ENCODE assay signal across 14 cellular contexts in the genomic region with DNA sequence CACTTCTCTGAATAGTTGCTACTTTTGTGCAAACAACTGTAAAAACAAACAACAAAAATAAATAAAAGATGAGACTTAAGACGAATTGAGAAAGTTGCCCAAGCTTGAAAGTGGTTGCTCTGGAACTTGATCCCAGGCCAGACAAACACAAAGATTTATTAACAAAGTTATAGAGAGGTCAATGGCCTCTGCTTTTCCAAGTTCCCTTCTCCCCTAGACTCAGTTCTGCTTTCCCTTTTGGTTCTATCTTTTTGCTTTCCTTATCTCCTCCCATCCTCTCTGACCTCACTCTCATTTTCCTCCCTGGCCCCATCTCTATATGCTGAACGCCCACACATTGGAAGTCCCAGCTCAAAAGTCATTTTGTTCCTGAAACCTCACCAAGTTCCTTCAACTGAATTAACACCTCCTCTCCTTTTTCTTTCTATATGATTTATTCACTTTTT.
DNase-seq lines count a peak whose midpoint lies in the region; ATAC-seq and TF ChIP-seq lines count a peak whose summit lies in the region.
"Had no signal": no experiment of that assay in that cellular context is flagged by ENCODE, and none has a peak within 500 bp of the region (broad histone marks: within the 10 kb centered on the region; RNA-seq: fewer than 3 reads in every experiment).

No MANE protein-coding gene starts in this region.

- CTCF ChIA-PET in WTC11 (lab: Charles Lee) = no interaction called here

- H3K27ac Mint-ChIP-seq in chondrocyte (ENCODE audit: unreplicated experiment) = peak overlapping the region; percentile 94
- H3K27ac Mint-ChIP-seq in nephron = peak overlapping the region; percentile 10 to 32 (median 31)
- no peak overlapping the region for H3K27ac Mint-ChIP-seq in WTC11
- H3K27ac Mint-ChIP-seq in activated T-helper 2 cell treated with anti-CD3 and anti-CD28 coated beads, Interferon-gamma antibody, Interleukin-2, Interleukin-4, amounts not matched to agents 10 μg/mL and 5 μg/mL and 100 μg/mL, durations not matched to agents 14 hours and 24 hours and 36 hours = no peak overlapping the region
- H3K27ac Mint-ChIP-seq: activated CD4-positive, alpha-beta memory T cell treated with anti-CD3 and anti-CD28 coated beads, Interleukin-2, amount 10 ng/mL, durations not matched to agents 7 days and 5 days; B cell had no signal

- ATAC-seq in WTC11 = no peak
- ATAC-seq in GM18505 (IDR thresholded peaks at IDR 0.05; ENCODE audit: unreplicated experiment) = no peak

- POLR2A ChIA-PET in WTC11 (lab: Charles Lee) = no interaction called here

- no peak overlapping the region for H3K4me3 Mint-ChIP-seq in chondrocyte (ENCODE audit: unreplicated experiment)
- no peak overlapping the region for H3K4me3 Mint-ChIP-seq in nephron
- no peak overlapping the region for H3K4me3 Mint-ChIP-seq in WTC11
- H3K4me3 Mint-ChIP-seq in activated T-helper 2 cell treated with anti-CD3 and anti-CD28 coated beads, Interferon-gamma antibody, Interleukin-2, Interleukin-4, amounts not matched to agents 10 μg/mL and 5 μg/mL and 100 μg/mL, durations not matched to agents 14 hours and 24 hours and 36 hours (ENCODE audit: low read depth) = no peak overlapping the region
- H3K4me3 Mint-ChIP-seq: activated CD4-positive, alpha-beta memory T cell treated with anti-CD3 and anti-CD28 coated beads, Interleukin-2, amount 10 ng/mL, durations not matched to agents 7 days and 5 days; B cell had no signal

- H3K4me1 Mint-ChIP-seq in chondrocyte (ENCODE audit: low read depth) = peaks cover 46% of the 10 kb centered on the region
- peaks cover 23% of the 10 kb centered on the region for H3K4me1 Mint-ChIP-seq in nephron
- no peaks in the 10 kb centered on the region for H3K4me1 Mint-ChIP-seq in WTC11
- no peaks in the 10 kb centered on the region for H3K4me1 Mint-ChIP-seq in activated T-helper 2 cell treated with anti-CD3 and anti-CD28 coated beads, Interferon-gamma antibody, Interleukin-2, Interleukin-4, amounts not matched to agents 10 μg/mL and 5 μg/mL and 100 μg/mL, durations not matched to agents 14 hours and 24 hours and 36 hours (ENCODE audit: low read depth)
- H3K4me1 Mint-ChIP-seq: activated CD4-positive, alpha-beta memory T cell treated with anti-CD3 and anti-CD28 coated beads, Interleukin-2, amount 10 ng/mL, durations not matched to agents 7 days and 5 days; B cell had no signal

- no peak for TF ChIP-seq POLR2A in GM18505 (IDR thresholded peaks at IDR 0.05; ENCODE audit: borderline replicate concordance, extremely low read depth, insufficient read depth, insufficient read length)

- no peaks in the 10 kb centered on the region for H3K27me3 Mint-ChIP-seq in chondrocyte (ENCODE audit: low read depth)
- H3K27me3 Mint-ChIP-seq in nephron (ENCODE audit: low read depth) = peaks cover 7% of the 10 kb centered on the region
- H3K27me3 Mint-ChIP-seq in WTC11 (ENCODE audit: low read depth) = no peaks in the 10 kb centered on the region
- H3K27me3 Mint-ChIP-seq in activated T-helper 2 cell treated with anti-CD3 and anti-CD28 coated beads, Interferon-gamma antibody, Interleukin-2, Interleukin-4, amounts not matched to agents 10 μg/mL and 5 μg/mL and 100 μg/mL, durations not matched to agents 14 hours and 24 hours and 36 hours (ENCODE audit: low read depth) = no peaks in the 10 kb centered on the region
- H3K27me3 Mint-ChIP-seq: activated CD4-positive, alpha-beta memory T cell treated with anti-CD3 and anti-CD28 coated beads, Interleukin-2, amount 10 ng/mL, durations not matched to agents 7 days and 5 days; B cell had no signal

- intact Hi-C loops in activated T-helper 2 cell treated with anti-CD3 and anti-CD28 coated beads, Interferon-gamma antibody, Interleukin-2, Interleukin-4, amounts not matched to agents 10 μg/mL and 5 μg/mL and 100 μg/mL, durations not matched to agents 14 hours and 24 hours and 36 hours (cut with micrococcal nuclease) = no loop called here

- H3K36me3 Mint-ChIP-seq in chondrocyte (ENCODE audit: low read depth) (no peaks in the 10 kb centered on the region), nephron (ENCODE audit: low read depth) (peaks cover 10% of the 10 kb centered on the region), WTC11 (peaks cover 2% of the 10 kb centered on the region)
- H3K36me3 Mint-ChIP-seq in activated T-helper 2 cell treated with anti-CD3 and anti-CD28 coated beads, Interferon-gamma antibody, Interleukin-2, Interleukin-4, amounts not matched to agents 10 μg/mL and 5 μg/mL and 100 μg/mL, durations not matched to agents 14 hours and 24 hours and 36 hours (ENCODE audit: low read depth) = no peaks in the 10 kb centered on the region

- H3K9me3 Mint-ChIP-seq in chondrocyte (ENCODE audit: low read depth) (peaks cover 8% of the 10 kb centered on the region), nephron (peaks cover 41% of the 10 kb centered on the region), WTC11 (peaks cover 10% of the 10 kb centered on the region; the same call in 1 of the 2 replicates)
- peaks cover 8% of the 10 kb centered on the region for H3K9me3 Mint-ChIP-seq in activated T-helper 2 cell treated with anti-CD3 and anti-CD28 coated beads, Interferon-gamma antibody, Interleukin-2, Interleukin-4, amounts not matched to agents 10 μg/mL and 5 μg/mL and 100 μg/mL, durations not matched to agents 14 hours and 24 hours and 36 hours

- DNase-seq in AG10803 (ENCODE audit: low read depth) (peak; percentile 38), NCI-H226 (peak; percentile 23), chondrocyte (ENCODE audit: low spot score) (no peak), WTC11 (ENCODE audit: low spot score) (no peak), NCI-H1930 (lab: John Stamatoyannopoulos, UW) (no peak)
- no peak for DNase-seq in activated T-helper 2 cell treated with anti-CD3 and anti-CD28 coated beads, Interferon-gamma antibody, Interleukin-2, Interleukin-4, amounts not matched to agents 10 μg/mL and 5 μg/mL and 100 μg/mL, durations not matched to agents 14 hours and 24 hours and 36 hours (ENCODE audit: low spot score)
- DNase-seq: activated CD4-positive, alpha-beta memory T cell treated with anti-CD3 and anti-CD28 coated beads, Interleukin-2, amount 10 ng/mL, durations not matched to agents 7 days and 5 days; mesendoderm; SHP77 treated with DMSO at 0.1 percent for 48 hours; stimulated activated CD4-positive, alpha-beta T cell treated with anti-CD3 and anti-CD28 coated beads, Interleukin-12 subunit alpha, Interleukin-12 subunit beta, amount 100 ng/mL, for 4 hours had no signal

- H3K4me3 ChIP-seq in AG10803 (ENCODE audit: low read length) = no peak overlapping the region
- H3K4me3 ChIP-seq: coronary artery had no signal

- TF ChIP-seq CTCF in AG10803 (conservative IDR thresholded peaks at IDR 0.05; ENCODE audit: low read length) = no peak
- no peak for TF ChIP-seq CTCF in chondrocyte (IDR thresholded peaks at IDR 0.05)
- TF ChIP-seq CTCF in nephron (IDR thresholded peaks at IDR 0.05; ENCODE audit: unreplicated experiment in 3 of 3) = no peak
- no peak for TF ChIP-seq CTCF in WTC11 (IDR thresholded peaks at IDR 0.05)

TF ChIP-seq in WTC11, 78 proteins besides CTCF, POLR2A, EP300 and RAD21:
- no peak for TF ChIP-seq ZNF121 (CRISPR knock-in tag; IDR thresholded peaks at IDR 0.05)
- TF ChIP-seq ZNF416 (CRISPR knock-in tag; IDR thresholded peaks at IDR 0.05) = no peak
- TF ChIP-seq FOXK1 (CRISPR knock-in tag; IDR thresholded peaks at IDR 0.05) = no peak
- TF ChIP-seq IRF1 (CRISPR knock-in tag; IDR thresholded peaks at IDR 0.05) = no peak
- TF ChIP-seq, protein P1, sequence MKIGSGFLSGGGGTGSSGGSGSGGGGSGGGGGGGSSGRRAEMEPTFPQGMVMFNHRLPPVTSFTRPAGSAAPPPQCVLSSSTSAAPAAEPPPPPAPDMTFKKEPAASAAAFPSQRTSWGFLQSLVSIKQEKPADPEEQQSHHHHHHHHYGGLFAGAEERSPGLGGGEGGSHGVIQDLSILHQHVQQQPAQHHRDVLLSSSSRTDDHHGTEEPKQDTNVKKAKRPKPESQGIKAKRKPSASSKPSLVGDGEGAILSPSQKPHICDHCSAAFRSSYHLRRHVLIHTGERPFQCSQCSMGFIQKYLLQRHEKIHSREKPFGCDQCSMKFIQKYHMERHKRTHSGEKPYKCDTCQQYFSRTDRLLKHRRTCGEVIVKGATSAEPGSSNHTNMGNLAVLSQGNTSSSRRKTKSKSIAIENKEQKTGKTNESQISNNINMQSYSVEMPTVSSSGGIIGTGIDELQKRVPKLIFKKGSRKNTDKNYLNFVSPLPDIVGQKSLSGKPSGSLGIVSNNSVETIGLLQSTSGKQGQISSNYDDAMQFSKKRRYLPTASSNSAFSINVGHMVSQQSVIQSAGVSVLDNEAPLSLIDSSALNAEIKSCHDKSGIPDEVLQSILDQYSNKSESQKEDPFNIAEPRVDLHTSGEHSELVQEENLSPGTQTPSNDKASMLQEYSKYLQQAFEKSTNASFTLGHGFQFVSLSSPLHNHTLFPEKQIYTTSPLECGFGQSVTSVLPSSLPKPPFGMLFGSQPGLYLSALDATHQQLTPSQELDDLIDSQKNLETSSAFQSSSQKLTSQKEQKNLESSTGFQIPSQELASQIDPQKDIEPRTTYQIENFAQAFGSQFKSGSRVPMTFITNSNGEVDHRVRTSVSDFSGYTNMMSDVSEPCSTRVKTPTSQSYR (CRISPR knock-in tag; IDR thresholded peaks at IDR 0.05) = no peak
- no peak for TF ChIP-seq RORB (CRISPR knock-in tag; IDR thresholded peaks at IDR 0.05)
- TF ChIP-seq NR3C1 (CRISPR knock-in tag; conservative IDR thresholded peaks at IDR 0.05; ENCODE audit: low read depth) = no peak
- no peak for TF ChIP-seq ELF4 (CRISPR knock-in tag; IDR thresholded peaks at IDR 0.05; ENCODE audit: low read depth)

Comparison
In these comparisons a context has a peak if more than half of its experiments do, and no peak if none do; other contexts are left out.
1. DNase-seq: peak in AG10803 (single experiment) and NCI-H226 (single experiment); none in chondrocyte (single experiment), WTC11 (single experiment), NCI-H1930 (0 of 2) and activated T-helper 2 cell treated with anti-CD3 and anti-CD28 coated beads, Interferon-gamma antibody, Interleukin-2, Interleukin-4, amounts not matched to agents 10 μg/mL and 5 μg/mL and 100 μg/mL, durations not matched to agents 14 hours and 24 hours and 36 hours (single experiment).
2. H3K27ac Mint-ChIP-seq: peak in chondrocyte (single experiment) and nephron (3 of 3); none in WTC11 (single experiment) and activated T-helper 2 cell treated with anti-CD3 and anti-CD28 coated beads, Interferon-gamma antibody, Interleukin-2, Interleukin-4, amounts not matched to agents 10 μg/mL and 5 μg/mL and 100 μg/mL, durations not matched to agents 14 hours and 24 hours and 36 hours (single experiment).